8 cellular contexts compared by ENCODE assay signal in the genomic region with DNA sequence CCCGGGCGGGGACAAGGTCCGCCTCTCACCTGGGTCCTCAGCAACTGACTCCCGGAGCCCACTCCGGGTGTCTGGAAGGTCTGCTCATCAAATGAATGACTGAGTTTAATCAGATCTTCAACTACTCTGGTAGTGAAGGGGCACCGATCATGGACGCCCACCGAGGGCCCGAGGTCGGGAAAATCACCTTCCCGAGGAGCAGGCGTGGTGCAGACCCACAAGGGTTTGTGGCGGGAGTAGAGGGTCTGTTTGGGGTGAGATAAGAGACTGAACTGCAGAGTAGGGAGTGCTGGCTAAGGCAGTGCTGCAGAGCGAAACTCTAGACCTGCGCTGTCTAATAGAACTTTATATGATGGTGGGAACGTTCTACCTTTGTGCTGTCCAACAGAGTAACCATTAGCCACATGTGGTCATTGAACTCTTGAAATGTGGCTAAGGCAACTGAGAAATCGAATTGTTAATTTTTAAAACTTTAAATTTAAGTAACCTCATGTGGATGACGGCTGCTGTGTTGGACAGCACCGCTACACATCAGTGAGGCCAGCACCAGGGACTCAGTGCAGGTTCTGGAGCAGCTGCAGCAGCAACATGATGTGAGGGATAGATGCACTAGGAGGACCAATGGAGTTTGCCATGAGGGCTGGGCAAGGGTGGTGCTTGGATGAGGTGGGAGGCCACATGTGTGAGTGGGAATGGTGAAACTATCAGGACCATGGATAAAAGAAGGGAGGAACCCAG. TPM values are rescaled to one million over a fixed set of nuclear protein-coding genes. Genes with fewer than 3 reads are reported as not detected.
DNase-seq lines count a peak whose midpoint lies in the region; ATAC-seq and TF ChIP-seq lines count a peak whose summit lies in the region.
"Not testable (repeated sequence)": the region's sequence is repeated elsewhere in the genome, so short reads cannot be mapped to it uniquely, and the experiment has no call there.
"Had no signal": no experiment of that assay in that cellular context is flagged by ENCODE, and none has a peak within 500 bp of the region (broad histone marks: within the 10 kb centered on the region; RNA-seq: fewer than 3 reads in every experiment).

No MANE protein-coding gene starts in this region.

- H3K4me1 ChIP-seq in mesodermal cell (ENCODE audit: control insufficient read depth, insufficient read depth, low read length, poor library complexity, severe bottlenecking) = not testable (repeated sequence)
- H3K4me1 ChIP-seq in gastrocnemius medialis = peaks cover 52 to 71% of the 10 kb centered on the region in 2 donors

- not testable (repeated sequence) for H3K9me3 Mint-ChIP-seq in activated CD4-positive, alpha-beta T cell treated with anti-CD3 and anti-CD28 coated beads for 36 hours (ENCODE audit: low read depth); MCF 10A (ENCODE audit: unreplicated experiment)

- in situ Hi-C loops in gastrocnemius medialis (cut with MboI; ENCODE audit: low sequenced_read_pairs in 4 of 4) = not testable (repeated sequence)

- not testable (repeated sequence) for ATAC-seq in activated CD4-positive, alpha-beta T cell treated with anti-CD3 and anti-CD28 coated beads for 36 hours; gastrocnemius medialis

- 15 to 20% methylated on average over 11 to 18 of the region's 19 CpGs for WGBS in mesodermal cell (ENCODE audit: insufficient coverage in 2 of 2), 2 experiments

- H3K36me3 Mint-ChIP-seq in activated CD4-positive, alpha-beta T cell treated with anti-CD3 and anti-CD28 coated beads for 36 hours (ENCODE audit: low read depth) = not testable (repeated sequence)
- peaks cover 15% of the 10 kb centered on the region for H3K36me3 Mint-ChIP-seq in MCF 10A (ENCODE audit: insufficient read depth, unreplicated experiment)

- POLR2A ChIA-PET in activated CD4-positive, alpha-beta T cell treated with anti-CD3 and anti-CD28 coated beads for 36 hours (lab: Charles Lee) = not testable (repeated sequence)
- POLR2A ChIA-PET in MCF 10A (lab: Yijun Ruan, JAX) = interaction anchor here (0.8 to 1.3 kb wide), 4 partner anchors 10 to 150 kb away, joined by 4 to 8 read pairs (median 4); no protein-coding TSS in a partner anchor

- H3K27me3 Mint-ChIP-seq in activated CD4-positive, alpha-beta T cell treated with anti-CD3 and anti-CD28 coated beads for 36 hours; MCF 10A (ENCODE audit: insufficient read depth, unreplicated experiment): not testable (repeated sequence)

- H3K27ac Mint-ChIP-seq in activated CD4-positive, alpha-beta T cell treated with anti-CD3 and anti-CD28 coated beads for 36 hours = peak overlapping the region; percentile 90
- H3K27ac Mint-ChIP-seq in MCF 10A (ENCODE audit: low read depth, unreplicated experiment) = peak overlapping the region; percentile 86

- BruUV-seq in MCF 10A (replicated peaks; lab: Mats Ljungman, UMichigan) = not testable (repeated sequence)

- peak overlapping the region; percentile 94 for H3K4me3 ChIP-seq in GM12865 (ENCODE audit: low read depth, low read length)
- H3K4me3 ChIP-seq in Jurkat, Clone E6-1 (ENCODE audit: low read length) = peak overlapping the region; percentile 86
- peak overlapping the region; percentile 93 to 98 for H3K4me3 ChIP-seq in foreskin fibroblast (ENCODE audit: low read depth in 1 of 2, low read length in 2 of 2)
- peak overlapping the region; percentile 82 for H3K4me3 ChIP-seq in mesodermal cell (ENCODE audit: extremely low read depth, insufficient read depth, low read length, poor library complexity, severe bottlenecking)
- H3K4me3 ChIP-seq in gastrocnemius medialis = peak overlapping the region; percentile 91 to 100 (median 98)

- TF ChIP-seq POLR2A in gastrocnemius medialis (IDR thresholded peaks at IDR 0.05) = not testable (repeated sequence)

- not testable (repeated sequence) for H3K27me3 ChIP-seq in gastrocnemius medialis

- not testable (repeated sequence) for DNase-seq in GM12865 (ENCODE audit: low read depth); Jurkat, Clone E6-1 (ENCODE audit: low read depth, low spot score); activated CD4-positive, alpha-beta T cell treated with anti-CD3 and anti-CD28 coated beads for 36 hours; MCF 10A (ENCODE audit: unreplicated experiment); foreskin fibroblast; gastrocnemius medialis

- H3K4me1 Mint-ChIP-seq in activated CD4-positive, alpha-beta T cell treated with anti-CD3 and anti-CD28 coated beads for 36 hours = peaks cover 30% of the 10 kb centered on the region
- H3K4me1 Mint-ChIP-seq in MCF 10A (ENCODE audit: insufficient read depth, unreplicated experiment) = peaks cover 16% of the 10 kb centered on the region

- intact Hi-C loops in activated CD4-positive, alpha-beta T cell treated with anti-CD3 and anti-CD28 coated beads for 36 hours (cut with DNase I, micrococcal nuclease) = loop anchor here (1.0 to 5.0 kb wide), 8 partner anchors 15 to 667 kb away; partner anchors contain the start of genes APEH (in 2 of the 2), AMIGO3 (in 1 of the 2), BSN (in 1 of the 2) and DAG1 (in 1 of the 2)
- intact Hi-C loops in MCF 10A (cut with micrococcal nuclease) = not testable (repeated sequence)
- intact Hi-C loops in gastrocnemius medialis (cut with DNase I; ENCODE audit: low total_unique reads) = loop anchor here (2.0 kb wide), 1 partner anchor 15 kb away; the partner anchor contains the start of gene APEH

- CTCF ChIA-PET in activated CD4-positive, alpha-beta T cell treated with anti-CD3 and anti-CD28 coated beads for 36 hours (lab: Charles Lee) = interaction anchor here (0.6 kb wide), 1 partner anchor 189 kb away, joined by 4 read pairs; no protein-coding TSS in a partner anchor
- CTCF ChIA-PET in MCF 10A (lab: Yijun Ruan, JAX) = interaction anchor here (0.7 kb wide), 1 partner anchor 10 kb away, joined by 3 read pairs; no protein-coding TSS in a partner anchor

- not testable (repeated sequence) for H3K27ac ChIP-seq in mesodermal cell (ENCODE audit: low read depth, low read length, severe bottlenecking)
- peak overlapping the region; percentile 92 to 99 (median 96) for H3K27ac ChIP-seq in gastrocnemius medialis

- not testable (repeated sequence) for H3K36me3 ChIP-seq in mesodermal cell (ENCODE audit: control insufficient read depth, insufficient read depth, low read length); gastrocnemius medialis

- not testable (repeated sequence) for H3K9me3 ChIP-seq in mesodermal cell (ENCODE audit: control insufficient read depth, low read length); gastrocnemius medialis

- TF ChIP-seq CTCF in GM12865 (IDR thresholded peaks at IDR 0.05; ENCODE audit: insufficient read depth, low read depth, low read length, missing control alignments); MCF 10A (IDR thresholded peaks at IDR 0.05; ENCODE audit: unreplicated experiment); foreskin fibroblast (IDR thresholded peaks at IDR 0.05; ENCODE audit: low read depth, low read length); gastrocnemius medialis (IDR thresholded peaks at IDR 0.05 in 4 of 5, conservative IDR thresholded peaks at IDR 0.05 in 1 of 5): not testable (repeated sequence)

- H3K4me3 Mint-ChIP-seq in activated CD4-positive, alpha-beta T cell treated with anti-CD3 and anti-CD28 coated beads for 36 hours = peak overlapping the region; percentile 90
- peak overlapping the region; percentile 85 for H3K4me3 Mint-ChIP-seq in MCF 10A (ENCODE audit: unreplicated experiment)

RNA-seq across cellular contexts. Expression of gene RNF123, which starts 0.7 kb away (rescaled TPM):
- polyA plus RNA-seq in Jurkat, Clone E6-1 (2012; ENCODE audit: insufficient read depth, insufficient read length) = 51.5 TPM
- total RNA-seq in activated CD4-positive, alpha-beta T cell treated with anti-CD3 and anti-CD28 coated beads for 36 hours = 10 to 100 TPM; 25.2 to 32.7 TPM
- total RNA-seq in MCF 10A (2022) = 47.8 and 48.6 TPM in 2 replicates
- 31.5 TPM for polyA plus RNA-seq in mesodermal cell (2013, experiment 1 of 2)
- 28.6 TPM for polyA plus RNA-seq in mesodermal cell (2013, experiment 2 of 2)
- 100 to 1,000 TPM in 3 of 4 donors, 10 to 100 TPM in 1; 82.8 to 132 (median 128) TPM for total RNA-seq in gastrocnemius medialis

RNA-seq across cellular contexts. Expression of gene MST1, which starts 0.8 kb away (rescaled TPM):
- polyA plus RNA-seq in Jurkat, Clone E6-1 (2012; ENCODE audit: insufficient read depth, insufficient read length) = 28.6 TPM
- total RNA-seq in activated CD4-positive, alpha-beta T cell treated with anti-CD3 and anti-CD28 coated beads for 36 hours = 1 to 10 TPM; 8.7 to 9.7 TPM
- total RNA-seq in MCF 10A (2022) (16.3 and 18.2 TPM in 2 replicates), gastrocnemius medialis (1 to 10 TPM in 3 of 4 donors, under 1 TPM in 1; 0.10 to 4.8 (median 2.4) TPM)
- polyA plus RNA-seq in mesodermal cell (2013, experiment 1 of 2) = 23.6 TPM
- 17.3 TPM for polyA plus RNA-seq in mesodermal cell (2013, experiment 2 of 2)

RNA-seq across cellular contexts. Expression of gene APEH, which starts 15.9 kb away (rescaled TPM):
- polyA plus RNA-seq in Jurkat, Clone E6-1 (2012; ENCODE audit: insufficient read depth, insufficient read length) = 191 TPM
- total RNA-seq in activated CD4-positive, alpha-beta T cell treated with anti-CD3 and anti-CD28 coated beads for 36 hours = 100 to 1,000 TPM; 110 to 137 TPM
- total RNA-seq in MCF 10A (2022) (95.8 and 127 TPM in 2 replicates), gastrocnemius medialis (100 to 1,000 TPM; 103 to 140 (median 108) TPM)
- 98.9 TPM for polyA plus RNA-seq in mesodermal cell (2013, experiment 1 of 2)
- polyA plus RNA-seq in mesodermal cell (2013, experiment 2 of 2) = 81.4 TPM

RNA-seq across cellular contexts. Expression of gene AMIGO3, which starts 29.4 kb away (rescaled TPM):
- not detected for polyA plus RNA-seq in Jurkat, Clone E6-1 (2012; ENCODE audit: insufficient read depth, insufficient read length)
- total RNA-seq in activated CD4-positive, alpha-beta T cell treated with anti-CD3 and anti-CD28 coated beads for 36 hours = under 1 TPM in 1 of 2 experiments, not detected in 1; 0.07 TPM
- total RNA-seq in MCF 10A (2022) (0.79 TPM in 1 of 2 replicates, not detected in the other), gastrocnemius medialis (under 1 TPM in 3 of 4 donors, not detected in 1; 0.10 to 0.76 (median 0.42) TPM)
- 1.5 TPM for polyA plus RNA-seq in mesodermal cell (2013, experiment 1 of 2)
- 1.3 TPM for polyA plus RNA-seq in mesodermal cell (2013, experiment 2 of 2)
- total RNA-seq: left colon had no signal

RNA-seq across cellular contexts. Expression of gene GMPPB, which starts 33.7 kb away (rescaled TPM):
- polyA plus RNA-seq in Jurkat, Clone E6-1 (2012; ENCODE audit: insufficient read depth, insufficient read length) = 21.8 TPM
- 10 to 100 TPM; 21.0 to 32.1 TPM for total RNA-seq in activated CD4-positive, alpha-beta T cell treated with anti-CD3 and anti-CD28 coated beads for 36 hours
- total RNA-seq in MCF 10A (2022) (84.3 and 88.1 TPM in 2 replicates), gastrocnemius medialis (10 to 100 TPM; 14.2 to 26.1 (median 17.0) TPM)
- polyA plus RNA-seq in mesodermal cell (2013, experiment 1 of 2) = 19.8 TPM
- polyA plus RNA-seq in mesodermal cell (2013, experiment 2 of 2) = 18.3 TPM
